Comparison of ENCODE assay signal across 1 cellular context in genomic region chr12:121461048-121461447, GRCh38.
TF ChIP-seq lines count a peak whose summit lies in the region.

No MANE protein-coding gene starts in this region.

TF ChIP-seq in GM12878, 131 proteins besides CTCF, POLR2A, EP300 and RAD21 (continued from another document):
- TF ChIP-seq IRF5 (IDR thresholded peaks at IDR 0.05; ENCODE audit: borderline replicate concordance) (no peak), JUNB (IDR thresholded peaks at IDR 0.05) (no peak), TCF3 (IDR thresholded peaks at IDR 0.05; ENCODE audit: borderline replicate concordance, insufficient read depth, low read depth, low read length) (no peak), NRF1 (conservative IDR thresholded peaks at IDR 0.05; ENCODE audit: low read depth, low read length) (no peak), ASH2L (IDR thresholded peaks at IDR 0.05; ENCODE audit: borderline replicate concordance, low read depth) (no peak), FOXM1 (IDR thresholded peaks at IDR 0.05; ENCODE audit: low read depth, low read length) (no peak), IRF3 (IDR thresholded peaks at IDR 0.05) (no peak), ZNF622 (IDR thresholded peaks at IDR 0.05) (no peak), HDGF (IDR thresholded peaks at IDR 0.05) (no peak), BCL11A (IDR thresholded peaks at IDR 0.05; ENCODE audit: low read depth, low read length) (no peak), GABPA (IDR thresholded peaks at IDR 0.05; ENCODE audit: low read depth) (no peak), ATF7 (IDR thresholded peaks at IDR 0.05; ENCODE audit: low read depth) (no peak), SMC3 (IDR thresholded peaks at IDR 0.05; ENCODE audit: borderline replicate concordance, low read length) (no peak)
TF ChIP-seq in GM12878: peak in this region for 0.
